19 cellular contexts compared by ENCODE assay signal in genomic region chr11:70675697-70676374, GRCh38.
DNase-seq lines count a peak whose midpoint lies in the region; FAIRE-seq and TF ChIP-seq lines count a peak whose summit lies in the region.
"Had no signal": no experiment of that assay in that cellular context is flagged by ENCODE, and none has a peak within 500 bp of the region (broad histone marks: within the 10 kb centered on the region; RNA-seq: fewer than 3 reads in every experiment).

No MANE protein-coding gene starts in this region.

- H3K9ac ChIP-seq in GM23248, result no peak overlapping the region

- in situ Hi-C loops in GM23248 (cut with MboI), result no loop called here

- no peak overlapping the region for H2AFZ ChIP-seq in GM23248

- H3K9me3 ChIP-seq in BE2C, result no peaks in the 10 kb centered on the region
- no peaks in the 10 kb centered on the region for H3K9me3 ChIP-seq in GM23248 (ENCODE audit: low read depth)
- H3K9me3 ChIP-seq: gastrocnemius medialis had no signal

- DNase-seq in BE2C, result peak; percentile 74
- peak; percentile 7 for DNase-seq in GM23248
- peak; percentile 44 for DNase-seq in NCI-H2196 (lab: John Stamatoyannopoulos, UW; ENCODE audit: unreplicated experiment)
- peak; percentile 4 for DNase-seq in fibroblast of peridontal ligament (ENCODE audit: extremely low read depth)
- no peak for DNase-seq in GM12892 (ENCODE audit: insufficient read length)
- no peak for DNase-seq in activated effector memory CD4-positive, alpha-beta T cell treated with Interleukin-2 at 50 U/mL for 16 hours
- DNase-seq in D721Med (ENCODE audit: insufficient read length, low spot score), result no peak
- no peak for DNase-seq in H7
- DNase-seq: activated CD4-positive, alpha-beta T cell treated with anti-CD3 and anti-CD28 coated beads for 1 hour; activated naive CD4-positive, alpha-beta T cell; DND-41; gastrocnemius medialis; KG1; left ventricle myocardium superior; NCI-H1694 treated with DMSO at 0.1 percent for 48 hours; stimulated activated CD4-positive, alpha-beta T cell treated with anti-CD3 and anti-CD28 coated beads, Interleukin-4, amount 100 ng/mL, for 4 hours; T-helper 9 cell had no signal

- H3K9me2 ChIP-seq in GM23248 (ENCODE audit: insufficient read depth), result no peaks in the 10 kb centered on the region

- no peaks in the 10 kb centered on the region for H3F3A ChIP-seq in GM23248 (ENCODE audit: insufficient read depth)

- H3K4me3 ChIP-seq in BE2C (ENCODE audit: low read depth, low read length) (no peak overlapping the region), GM23248 (no peak overlapping the region), H7 (ENCODE audit: insufficient read depth, low read depth, low read length) (no peak overlapping the region)
- H3K4me3 ChIP-seq: gastrocnemius medialis, skin epidermis had no signal

- TF ChIP-seq CTCF in BE2C (IDR thresholded peaks at IDR 0.05; ENCODE audit: low read depth, low read length), result no peak
- no peak for TF ChIP-seq CTCF in D721Med (IDR thresholded peaks at IDR 0.05; ENCODE audit: insufficient read depth, missing control alignments)

- no peak for FAIRE-seq in GM12892 (lab: Jason Lieb, UNC)
- FAIRE-seq in D721Med (lab: Jason Lieb, UNC), result no peak
- FAIRE-seq: astrocyte had no signal

- H3K79me2 ChIP-seq in GM23248 (ENCODE audit: insufficient read depth), result no peaks in the 10 kb centered on the region

- H3K4me1 ChIP-seq in BE2C (peaks cover 5% of the 10 kb centered on the region; the same call in 1 of the 2 replicates), GM23248 (ENCODE audit: insufficient read depth) (no peaks in the 10 kb centered on the region)
- H3K4me1 ChIP-seq: gastrocnemius medialis had no signal

- no peaks in the 10 kb centered on the region for H3K27me3 ChIP-seq in BE2C
- no peaks in the 10 kb centered on the region for H3K27me3 ChIP-seq in GM23248 (replicated peaks; ENCODE audit: insufficient read depth)
- no peaks in the 10 kb centered on the region for H3K27me3 ChIP-seq in H7 (ENCODE audit: control insufficient read depth, insufficient read depth, low read length)
- H3K27me3 ChIP-seq: gastrocnemius medialis had no signal

- H4K20me1 ChIP-seq in GM23248 (ENCODE audit: insufficient read depth), result no peaks in the 10 kb centered on the region

- H3K27ac ChIP-seq in GM23248, result no peak overlapping the region
- H3K27ac ChIP-seq: gastrocnemius medialis, skin epidermis had no signal

- no peak for TF ChIP-seq POLR2A in GM12892 (IDR thresholded peaks at IDR 0.05; ENCODE audit: low read depth, low read length)

- H3K36me3 ChIP-seq in BE2C (no peaks in the 10 kb centered on the region), GM23248 (ENCODE audit: low read depth) (no peaks in the 10 kb centered on the region), H7 (replicated peaks; ENCODE audit: control insufficient read depth, insufficient read depth, low read length) (no peaks in the 10 kb centered on the region)
- H3K36me3 ChIP-seq: gastrocnemius medialis had no signal

- no peak overlapping the region for H3K4me2 ChIP-seq in GM23248 (ENCODE audit: unreplicated experiment)

- WGBS in GM23248 (ENCODE audit: low coverage in 1 of 2, low lambda C conversion rate in 2 of 2, missing lambda C conversion rate in 2 of 2), 2 experiments, result 19 to 23% methylated on average over 7 of the region's 7 CpGs

Comparison
In these comparisons a context has a peak if more than half of its experiments do, and no peak if none do; other contexts are left out.
1. DNase-seq: peak in BE2C (single experiment), GM23248 (single experiment), NCI-H2196 (single experiment) and fibroblast of peridontal ligament (single experiment); none in GM12892 (single experiment), activated effector memory CD4-positive, alpha-beta T cell treated with Interleukin-2 at 50 U/mL for 16 hours (single experiment), D721Med (single experiment) and H7 (single experiment).